ENCODE assay signal across 1 cellular context in the genomic region with DNA sequence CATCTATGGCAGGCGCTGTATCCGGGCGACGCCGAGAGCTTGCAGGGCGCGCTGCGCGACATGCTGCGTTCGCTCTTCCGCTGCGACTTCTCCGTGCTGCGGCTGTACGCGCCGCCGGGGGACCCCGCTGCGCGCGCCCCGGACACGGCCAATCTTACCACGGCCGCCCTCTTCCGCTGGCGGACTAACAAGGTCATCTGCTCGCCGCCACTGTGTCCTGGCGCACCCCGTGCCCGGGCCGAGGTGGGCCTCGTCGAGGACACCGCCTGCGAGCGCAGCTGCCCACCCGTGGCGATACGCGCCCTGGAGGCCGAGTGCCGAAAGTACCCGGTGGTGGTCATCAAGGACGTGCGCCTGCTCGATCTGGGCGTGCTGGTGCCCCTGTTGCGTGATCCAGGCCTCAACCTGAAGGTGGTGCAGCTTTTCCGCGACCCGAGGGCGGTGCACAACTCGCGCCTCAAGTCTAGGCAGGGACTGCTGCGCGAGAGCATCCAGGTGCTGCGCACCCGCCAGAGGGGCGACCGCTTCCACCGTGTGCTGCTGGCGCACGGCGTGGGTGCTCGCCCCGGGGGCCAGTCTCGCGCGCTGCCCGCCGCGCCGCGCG.
TF ChIP-seq lines count a peak whose summit lies in the region.

No MANE protein-coding gene starts in this region.

TF ChIP-seq in HepG2, 621 proteins besides CTCF, POLR2A, EP300 and RAD21 (continued from another document and continues in another):
- TF ChIP-seq, protein P1, sequence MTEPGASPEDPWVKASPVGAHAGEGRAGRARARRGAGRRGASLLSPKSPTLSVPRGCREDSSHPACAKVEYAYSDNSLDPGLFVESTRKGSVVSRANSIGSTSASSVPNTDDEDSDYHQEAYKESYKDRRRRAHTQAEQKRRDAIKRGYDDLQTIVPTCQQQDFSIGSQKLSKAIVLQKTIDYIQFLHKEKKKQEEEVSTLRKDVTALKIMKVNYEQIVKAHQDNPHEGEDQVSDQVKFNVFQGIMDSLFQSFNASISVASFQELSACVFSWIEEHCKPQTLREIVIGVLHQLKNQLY (CRISPR knock-in tag; IDR thresholded peaks at IDR 0.05), result no peak
- no peak for TF ChIP-seq ZNF589 (CRISPR knock-in tag; conservative IDR thresholded peaks at IDR 0.05)
- peak; percentile 71 for TF ChIP-seq ZFX (CRISPR knock-in tag; IDR thresholded peaks at IDR 0.05; ENCODE audit: low read depth)
- TF ChIP-seq, protein P2, sequence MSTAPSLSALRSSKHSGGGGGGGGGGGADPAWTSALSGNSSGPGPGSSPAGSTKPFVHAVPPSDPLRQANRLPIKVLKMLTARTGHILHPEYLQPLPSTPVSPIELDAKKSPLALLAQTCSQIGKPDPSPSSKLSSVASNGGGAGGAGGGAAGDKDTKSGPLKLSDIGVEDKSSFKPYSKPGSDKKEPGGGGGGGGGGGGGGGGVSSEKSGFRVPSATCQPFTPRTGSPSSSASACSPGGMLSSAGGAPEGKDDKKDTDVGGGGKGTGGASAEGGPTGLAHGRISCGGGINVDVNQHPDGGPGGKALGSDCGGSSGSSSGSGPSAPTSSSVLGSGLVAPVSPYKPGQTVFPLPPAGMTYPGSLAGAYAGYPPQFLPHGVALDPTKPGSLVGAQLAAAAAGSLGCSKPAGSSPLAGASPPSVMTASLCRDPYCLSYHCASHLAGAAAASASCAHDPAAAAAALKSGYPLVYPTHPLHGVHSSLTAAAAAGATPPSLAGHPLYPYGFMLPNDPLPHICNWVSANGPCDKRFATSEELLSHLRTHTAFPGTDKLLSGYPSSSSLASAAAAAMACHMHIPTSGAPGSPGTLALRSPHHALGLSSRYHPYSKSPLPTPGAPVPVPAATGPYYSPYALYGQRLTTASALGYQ (CRISPR knock-in tag; IDR thresholded peaks at IDR 0.05), result no peak
- no peak for TF ChIP-seq DNMT3B (CRISPR knock-in tag; conservative IDR thresholded peaks at IDR 0.05)
- TF ChIP-seq SOX13 (IDR thresholded peaks at IDR 0.05), result no peak
- peak in 1 of 2 experiments; percentile 5; a peak in 1 of 4 replicates for TF ChIP-seq SOX13 (CRISPR knock-in tag; conservative IDR thresholded peaks at IDR 0.05 in 1 of 2, IDR thresholded peaks at IDR 0.05 in 1 of 2)
- TF ChIP-seq HDAC1 (CRISPR knock-in tag; IDR thresholded peaks at IDR 0.05), result peak; percentile 35; the same call in 1 of the 2 replicates
- TF ChIP-seq, protein P3, sequence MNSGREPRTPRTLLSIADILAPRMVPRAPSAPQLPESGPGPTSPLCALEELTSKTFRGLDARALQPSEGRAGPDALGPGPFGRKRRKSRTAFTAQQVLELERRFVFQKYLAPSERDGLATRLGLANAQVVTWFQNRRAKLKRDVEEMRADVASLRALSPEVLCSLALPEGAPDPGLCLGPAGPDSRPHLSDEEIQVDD (CRISPR knock-in tag; IDR thresholded peaks at IDR 0.05; ENCODE audit: borderline replicate concordance), result 0 out of 2 replicates have a peak, but pooled peaks have one; percentile 28
- no peak; the same call in 1 of the 2 replicates for TF ChIP-seq DR1 (CRISPR knock-in tag; IDR thresholded peaks at IDR 0.05)
- no peak for TF ChIP-seq CEBPB (IDR thresholded peaks at IDR 0.05; ENCODE audit: borderline replicate concordance, low read depth, low read length)
- TF ChIP-seq YEATS4 (CRISPR knock-in tag; IDR thresholded peaks at IDR 0.05; ENCODE audit: borderline replicate concordance), result 0 out of 2 replicates have a peak, but pooled peaks have one; percentile 16
- TF ChIP-seq, protein P4, sequence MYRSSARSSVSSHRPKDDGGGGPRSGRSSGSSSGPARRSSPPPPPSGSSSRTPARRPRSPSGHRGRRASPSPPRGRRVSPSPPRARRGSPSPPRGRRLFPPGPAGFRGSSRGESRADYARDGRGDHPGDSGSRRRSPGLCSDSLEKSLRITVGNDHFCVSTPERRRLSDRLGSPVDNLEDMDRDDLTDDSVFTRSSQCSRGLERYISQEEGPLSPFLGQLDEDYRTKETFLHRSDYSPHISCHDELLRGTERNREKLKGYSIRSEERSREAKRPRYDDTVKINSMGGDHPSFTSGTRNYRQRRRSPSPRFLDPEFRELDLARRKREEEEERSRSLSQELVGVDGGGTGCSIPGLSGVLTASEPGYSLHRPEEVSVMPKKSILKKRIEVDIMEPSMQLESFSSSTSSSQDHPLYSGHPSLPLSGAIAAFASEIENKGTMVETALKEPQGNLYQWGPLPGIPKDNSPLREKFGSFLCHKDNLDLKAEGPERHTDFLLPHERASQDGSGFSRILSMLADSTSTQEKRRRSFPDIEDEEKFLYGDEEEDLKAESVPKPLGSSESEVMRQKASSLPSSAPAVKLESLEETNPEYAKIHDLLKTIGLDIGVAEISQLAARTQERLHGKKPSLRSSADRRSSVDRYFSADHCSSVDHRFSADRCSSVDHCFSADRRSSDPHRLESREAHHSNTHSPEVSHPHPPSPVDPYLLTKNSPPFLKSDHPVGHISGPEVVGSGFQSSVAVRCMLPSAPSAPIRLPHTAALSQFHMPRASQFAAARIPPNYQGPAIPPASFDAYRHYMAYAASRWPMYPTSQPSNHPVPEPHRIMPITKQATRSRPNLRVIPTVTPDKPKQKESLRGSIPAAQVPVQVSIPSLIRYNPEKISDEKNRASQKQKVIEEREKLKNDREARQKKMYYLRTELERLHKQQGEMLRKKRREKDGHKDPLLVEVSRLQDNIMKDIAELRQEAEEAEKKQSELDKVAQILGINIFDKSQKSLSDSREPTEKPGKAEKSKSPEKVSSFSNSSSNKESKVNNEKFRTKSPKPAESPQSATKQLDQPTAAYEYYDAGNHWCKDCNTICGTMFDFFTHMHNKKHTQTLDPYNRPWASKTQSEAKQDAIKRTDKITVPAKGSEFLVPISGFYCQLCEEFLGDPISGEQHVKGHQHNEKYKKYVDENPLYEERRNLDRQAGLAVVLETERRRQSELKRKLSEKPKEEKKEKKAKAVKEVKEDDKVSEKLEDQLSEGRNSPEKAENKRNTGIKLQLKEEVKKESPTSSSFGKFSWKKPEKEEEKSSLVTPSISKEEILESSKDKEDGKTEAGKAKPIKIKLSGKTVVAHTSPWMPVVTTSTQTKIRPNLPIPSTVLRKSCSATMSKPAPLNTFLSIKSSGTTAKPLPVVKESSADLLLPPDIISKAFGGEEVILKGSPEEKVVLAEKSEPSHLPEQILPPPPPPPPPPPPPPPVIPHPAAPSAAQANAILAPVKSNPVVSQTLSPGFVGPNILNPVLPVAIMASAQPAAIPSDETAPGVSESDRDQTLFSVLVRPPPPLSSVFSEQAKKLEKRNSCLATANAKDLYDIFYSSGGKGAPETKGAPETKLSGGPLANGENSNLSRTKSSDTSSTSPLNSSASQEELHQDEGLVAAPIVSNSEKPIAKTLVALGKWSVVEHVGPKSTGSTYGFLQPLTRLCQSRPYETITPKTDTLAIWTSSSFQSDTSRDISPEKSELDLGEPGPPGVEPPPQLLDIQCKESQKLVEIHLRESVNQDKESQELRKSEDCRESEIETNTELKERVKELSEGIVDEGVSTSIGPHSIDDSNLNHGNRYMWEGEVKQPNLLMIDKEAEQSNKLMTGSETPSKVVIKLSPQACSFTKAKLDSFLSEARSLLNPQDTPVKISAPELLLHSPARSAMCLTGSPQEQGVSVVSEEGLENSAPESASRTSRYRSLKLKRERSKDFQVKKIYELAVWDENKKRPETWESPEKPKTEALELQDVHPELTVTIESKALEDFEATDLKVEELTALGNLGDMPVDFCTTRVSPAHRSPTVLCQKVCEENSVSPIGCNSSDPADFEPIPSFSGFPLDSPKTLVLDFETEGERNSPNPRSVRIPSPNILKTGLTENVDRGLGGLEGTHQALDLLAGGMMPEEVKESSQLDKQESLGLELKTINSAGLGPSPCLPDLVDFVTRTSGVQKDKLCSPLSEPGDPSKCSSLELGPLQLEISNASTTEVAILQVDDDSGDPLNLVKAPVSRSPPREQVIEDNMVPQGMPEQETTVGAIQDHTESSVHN (CRISPR knock-in tag; IDR thresholded peaks at IDR 0.05), result no peak
- TF ChIP-seq, protein P5, sequence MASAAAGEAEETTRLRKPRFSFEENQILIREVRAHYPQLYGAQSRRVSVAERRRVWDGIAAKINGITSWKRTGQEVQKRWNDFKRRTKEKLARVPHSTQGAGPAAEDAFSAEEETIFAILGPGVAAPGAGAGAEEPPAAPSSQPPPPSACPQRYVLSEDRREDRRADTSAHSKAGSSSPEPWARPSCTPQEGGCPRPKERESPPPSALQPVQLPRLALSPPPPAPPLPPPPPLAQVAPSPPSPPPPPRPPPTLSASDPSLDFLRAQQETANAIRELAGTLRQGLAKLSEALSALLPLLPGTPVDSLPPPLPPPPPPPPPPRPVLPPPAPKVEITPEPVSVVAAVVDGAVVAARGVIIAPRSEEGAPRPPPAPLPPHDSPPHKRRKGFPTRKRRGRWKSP (CRISPR knock-in tag; IDR thresholded peaks at IDR 0.05), result peak; percentile 42; the same call in 1 of the 2 replicates
- TF ChIP-seq KAT2B (IDR thresholded peaks at IDR 0.05; ENCODE audit: borderline replicate concordance, low read depth, low read length), result no peak
- TF ChIP-seq ZFP82 (CRISPR knock-in tag; IDR thresholded peaks at IDR 0.05; ENCODE audit: borderline replicate concordance), result no peak
- 0 out of 2 replicates have a peak, but pooled peaks have one; percentile 21 for TF ChIP-seq KMT2B (CRISPR knock-in tag; IDR thresholded peaks at IDR 0.05)
- TF ChIP-seq PAX8 (CRISPR knock-in tag; IDR thresholded peaks at IDR 0.05; ENCODE audit: borderline replicate concordance), result no peak
- 0 out of 2 replicates have a peak, but pooled peaks have one; percentile 31 for TF ChIP-seq ZNF776 (CRISPR knock-in tag; IDR thresholded peaks at IDR 0.05)
- 0 out of 2 replicates have a peak, but pooled peaks have one; percentile 35 for TF ChIP-seq IRX3 (CRISPR knock-in tag; IDR thresholded peaks at IDR 0.05; ENCODE audit: borderline replicate concordance, low read depth)
- TF ChIP-seq STAT5B (CRISPR knock-in tag; IDR thresholded peaks at IDR 0.05), result no peak
- TF ChIP-seq, protein P6, sequence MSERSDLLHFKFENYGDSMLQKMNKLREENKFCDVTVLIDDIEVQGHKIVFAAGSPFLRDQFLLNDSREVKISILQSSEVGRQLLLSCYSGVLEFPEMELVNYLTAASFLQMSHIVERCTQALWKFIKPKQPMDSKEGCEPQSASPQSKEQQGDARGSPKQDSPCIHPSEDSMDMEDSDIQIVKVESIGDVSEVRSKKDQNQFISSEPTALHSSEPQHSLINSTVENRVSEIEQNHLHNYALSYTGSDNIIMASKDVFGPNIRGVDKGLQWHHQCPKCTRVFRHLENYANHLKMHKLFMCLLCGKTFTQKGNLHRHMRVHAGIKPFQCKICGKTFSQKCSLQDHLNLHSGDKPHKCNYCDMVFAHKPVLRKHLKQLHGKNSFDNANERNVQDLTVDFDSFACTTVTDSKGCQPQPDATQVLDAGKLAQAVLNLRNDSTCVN (CRISPR knock-in tag; IDR thresholded peaks at IDR 0.05; ENCODE audit: borderline replicate concordance), result no peak
- TF ChIP-seq EEA1 (CRISPR knock-in tag; IDR thresholded peaks at IDR 0.05; ENCODE audit: borderline replicate concordance), result no peak
- TF ChIP-seq, protein P7, sequence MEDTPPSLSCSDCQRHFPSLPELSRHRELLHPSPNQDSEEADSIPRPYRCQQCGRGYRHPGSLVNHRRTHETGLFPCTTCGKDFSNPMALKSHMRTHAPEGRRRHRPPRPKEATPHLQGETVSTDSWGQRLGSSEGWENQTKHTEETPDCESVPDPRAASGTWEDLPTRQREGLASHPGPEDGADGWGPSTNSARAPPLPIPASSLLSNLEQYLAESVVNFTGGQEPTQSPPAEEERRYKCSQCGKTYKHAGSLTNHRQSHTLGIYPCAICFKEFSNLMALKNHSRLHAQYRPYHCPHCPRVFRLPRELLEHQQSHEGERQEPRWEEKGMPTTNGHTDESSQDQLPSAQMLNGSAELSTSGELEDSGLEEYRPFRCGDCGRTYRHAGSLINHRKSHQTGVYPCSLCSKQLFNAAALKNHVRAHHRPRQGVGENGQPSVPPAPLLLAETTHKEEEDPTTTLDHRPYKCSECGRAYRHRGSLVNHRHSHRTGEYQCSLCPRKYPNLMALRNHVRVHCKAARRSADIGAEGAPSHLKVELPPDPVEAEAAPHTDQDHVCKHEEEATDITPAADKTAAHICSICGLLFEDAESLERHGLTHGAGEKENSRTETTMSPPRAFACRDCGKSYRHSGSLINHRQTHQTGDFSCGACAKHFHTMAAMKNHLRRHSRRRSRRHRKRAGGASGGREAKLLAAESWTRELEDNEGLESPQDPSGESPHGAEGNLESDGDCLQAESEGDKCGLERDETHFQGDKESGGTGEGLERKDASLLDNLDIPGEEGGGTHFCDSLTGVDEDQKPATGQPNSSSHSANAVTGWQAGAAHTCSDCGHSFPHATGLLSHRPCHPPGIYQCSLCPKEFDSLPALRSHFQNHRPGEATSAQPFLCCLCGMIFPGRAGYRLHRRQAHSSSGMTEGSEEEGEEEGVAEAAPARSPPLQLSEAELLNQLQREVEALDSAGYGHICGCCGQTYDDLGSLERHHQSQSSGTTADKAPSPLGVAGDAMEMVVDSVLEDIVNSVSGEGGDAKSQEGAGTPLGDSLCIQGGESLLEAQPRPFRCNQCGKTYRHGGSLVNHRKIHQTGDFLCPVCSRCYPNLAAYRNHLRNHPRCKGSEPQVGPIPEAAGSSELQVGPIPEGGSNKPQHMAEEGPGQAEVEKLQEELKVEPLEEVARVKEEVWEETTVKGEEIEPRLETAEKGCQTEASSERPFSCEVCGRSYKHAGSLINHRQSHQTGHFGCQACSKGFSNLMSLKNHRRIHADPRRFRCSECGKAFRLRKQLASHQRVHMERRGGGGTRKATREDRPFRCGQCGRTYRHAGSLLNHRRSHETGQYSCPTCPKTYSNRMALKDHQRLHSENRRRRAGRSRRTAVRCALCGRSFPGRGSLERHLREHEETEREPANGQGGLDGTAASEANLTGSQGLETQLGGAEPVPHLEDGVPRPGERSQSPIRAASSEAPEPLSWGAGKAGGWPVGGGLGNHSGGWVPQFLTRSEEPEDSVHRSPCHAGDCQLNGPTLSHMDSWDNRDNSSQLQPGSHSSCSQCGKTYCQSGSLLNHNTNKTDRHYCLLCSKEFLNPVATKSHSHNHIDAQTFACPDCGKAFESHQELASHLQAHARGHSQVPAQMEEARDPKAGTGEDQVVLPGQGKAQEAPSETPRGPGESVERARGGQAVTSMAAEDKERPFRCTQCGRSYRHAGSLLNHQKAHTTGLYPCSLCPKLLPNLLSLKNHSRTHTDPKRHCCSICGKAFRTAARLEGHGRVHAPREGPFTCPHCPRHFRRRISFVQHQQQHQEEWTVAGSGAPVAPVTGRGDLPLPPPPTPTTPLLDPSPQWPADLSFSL (CRISPR knock-in tag; IDR thresholded peaks at IDR 0.05), result 0 out of 2 replicates have a peak, but pooled peaks have one; percentile 23
- TF ChIP-seq ZFY (CRISPR knock-in tag; IDR thresholded peaks at IDR 0.05), result peak; percentile 68; the same call in 1 of the 2 replicates
- 0 out of 2 replicates have a peak, but pooled peaks have one; percentile 62 for TF ChIP-seq ZFYVE20 (CRISPR knock-in tag; IDR thresholded peaks at IDR 0.05; ENCODE audit: borderline replicate concordance, low read depth)
- no peak for TF ChIP-seq MATR3 (CRISPR knock-in tag; IDR thresholded peaks at IDR 0.05)
- no peak for TF ChIP-seq ONECUT2 (CRISPR knock-in tag; IDR thresholded peaks at IDR 0.05)
- 0 out of 2 replicates have a peak, but pooled peaks have one; percentile 47 for TF ChIP-seq ZNF552 (CRISPR knock-in tag; IDR thresholded peaks at IDR 0.05; ENCODE audit: borderline replicate concordance)
- no peak for TF ChIP-seq ZNF709 (CRISPR knock-in tag; IDR thresholded peaks at IDR 0.05)
- TF ChIP-seq SMARCC2 (IDR thresholded peaks at IDR 0.05), result no peak
